Comparison of ENCODE assay signal across 12 cellular contexts in the genomic region with DNA sequence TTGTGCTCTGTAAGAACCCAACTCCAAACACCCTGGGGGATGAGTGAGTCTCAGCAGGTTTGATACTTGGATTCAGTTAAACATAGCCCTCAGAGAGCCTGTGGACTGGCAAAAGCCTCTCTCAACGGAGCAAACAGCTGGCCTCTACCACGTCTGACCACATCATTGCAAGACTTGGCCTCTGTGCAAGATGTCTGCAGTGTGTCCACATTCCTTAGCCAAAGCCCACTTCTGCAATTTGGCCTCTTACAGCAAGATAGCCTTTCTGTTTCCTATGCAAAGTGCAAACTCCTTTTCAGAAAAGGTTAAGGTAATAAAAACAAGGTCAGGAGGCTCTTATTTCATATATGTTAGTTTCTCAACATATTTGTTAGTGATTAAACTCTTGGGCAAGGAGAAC. TPM values are rescaled to one million over a fixed set of nuclear protein-coding genes. Genes with fewer than 3 reads are reported as not detected.
DNase-seq lines count a peak whose midpoint lies in the region; ATAC-seq and TF ChIP-seq lines count a peak whose summit lies in the region.
"Had no signal": no experiment of that assay in that cellular context is flagged by ENCODE, and none has a peak within 500 bp of the region (broad histone marks: within the 10 kb centered on the region; RNA-seq: fewer than 3 reads in every experiment).

No MANE protein-coding gene starts in this region.

- no peak overlapping the region for H3K9ac ChIP-seq in smooth muscle cell (ENCODE audit: low read depth)

- peaks cover 32% of the 10 kb centered on the region for H4K20me1 ChIP-seq in smooth muscle cell (ENCODE audit: low read depth)

- TF ChIP-seq CTCF in HL-60 (IDR thresholded peaks at IDR 0.05; ENCODE audit: insufficient read depth, low read length), result no peak
- no peak for TF ChIP-seq CTCF in adrenal gland (IDR thresholded peaks at IDR 0.05)
- no peak for TF ChIP-seq CTCF in heart right ventricle (IDR thresholded peaks at IDR 0.05)
- no peak for TF ChIP-seq CTCF in smooth muscle cell (IDR thresholded peaks at IDR 0.05; ENCODE audit: borderline replicate concordance, insufficient read depth, poor library complexity, severe bottlenecking)
- TF ChIP-seq CTCF in activated CD8-positive, alpha-beta T cell treated with anti-CD3 and anti-CD28 coated beads for 36 hours (IDR thresholded peaks at IDR 0.05), result no peak
- TF ChIP-seq CTCF in WERI-Rb-1 (IDR thresholded peaks at IDR 0.05; ENCODE audit: low read depth, low read length), result no peak

- intact Hi-C loops in adrenal gland (cut with DNase I), result no loop called here
- intact Hi-C loops in heart right ventricle (cut with DNase I), result no loop called here
- intact Hi-C loops in activated CD8-positive, alpha-beta T cell treated with anti-CD3 and anti-CD28 coated beads for 36 hours (cut with micrococcal nuclease), result no loop called here

- peak overlapping the region; percentile 62 for H3K27ac ChIP-seq in HL-60 (replicated peaks)
- H3K27ac ChIP-seq in adrenal gland, result no peak overlapping the region
- peak overlapping the region in 2 of 10 donors; percentile 7 to 32 for H3K27ac ChIP-seq in heart right ventricle
- peak overlapping the region; percentile 9 for H3K27ac ChIP-seq in smooth muscle cell (ENCODE audit: low read depth)
- H3K27ac ChIP-seq in WERI-Rb-1, result no peak overlapping the region

- ATAC-seq in heart right ventricle, result peak; percentile 33 to 87 (median 72)
- no peak for ATAC-seq in HG02970 (IDR thresholded peaks at IDR 0.05; ENCODE audit: low FRiP score, unreplicated experiment)
- no peak for ATAC-seq in activated CD8-positive, alpha-beta T cell treated with anti-CD3 and anti-CD28 coated beads for 36 hours

- peak overlapping the region; percentile 34 for H3K4me2 ChIP-seq in smooth muscle cell

- no peaks in the 10 kb centered on the region for H3K4me1 Mint-ChIP-seq in activated CD8-positive, alpha-beta T cell treated with anti-CD3 and anti-CD28 coated beads for 36 hours (ENCODE audit: low read depth)
- no peaks in the 10 kb centered on the region for H3K4me1 Mint-ChIP-seq in activated T-cell treated with anti-CD3 and anti-CD28 coated beads, Interleukin-2, amount 50 U/mL, for 24 hours (ENCODE audit: low read depth)

- H3K9me3 Mint-ChIP-seq in activated CD8-positive, alpha-beta T cell treated with anti-CD3 and anti-CD28 coated beads for 36 hours, result no peaks in the 10 kb centered on the region
- H3K9me3 Mint-ChIP-seq in activated T-cell treated with anti-CD3 and anti-CD28 coated beads, Interleukin-2, amount 50 U/mL, for 24 hours, result no peaks in the 10 kb centered on the region
- H3K9me3 Mint-ChIP-seq: dendritic cell treated with granulocyte-macrophage colony-stimulating factor and Interleukin-4, amounts not matched to agents 40 ng/mL and 50 ng/mL, for 4 days had no signal

- H3K4me3 Mint-ChIP-seq in activated CD8-positive, alpha-beta T cell treated with anti-CD3 and anti-CD28 coated beads for 36 hours, result no peak overlapping the region
- H3K4me3 Mint-ChIP-seq in activated T-cell treated with anti-CD3 and anti-CD28 coated beads, Interleukin-2, amount 50 U/mL, for 24 hours, result no peak overlapping the region
- H3K4me3 Mint-ChIP-seq: dendritic cell treated with granulocyte-macrophage colony-stimulating factor and Interleukin-4, amounts not matched to agents 40 ng/mL and 50 ng/mL, for 4 days had no signal

- no peak overlapping the region for H2AFZ ChIP-seq in smooth muscle cell (ENCODE audit: low read depth)

- H3F3A ChIP-seq in smooth muscle cell (ENCODE audit: low read depth), result no peaks in the 10 kb centered on the region

- H3K9me3 ChIP-seq in adrenal gland (replicated peaks in 1 of 3) (no peaks in the 10 kb centered on the region), heart right ventricle (no peaks in the 10 kb centered on the region), smooth muscle cell (replicated peaks; ENCODE audit: low read depth) (no peaks in the 10 kb centered on the region), WERI-Rb-1 (ENCODE audit: severe bottlenecking) (no peaks in the 10 kb centered on the region)

- H3K27ac Mint-ChIP-seq in activated CD8-positive, alpha-beta T cell treated with anti-CD3 and anti-CD28 coated beads for 36 hours, result no peak overlapping the region
- H3K27ac Mint-ChIP-seq in activated T-cell treated with anti-CD3 and anti-CD28 coated beads, Interleukin-2, amount 50 U/mL, for 24 hours, result no peak overlapping the region
- H3K27ac Mint-ChIP-seq: dendritic cell treated with granulocyte-macrophage colony-stimulating factor and Interleukin-4, amounts not matched to agents 40 ng/mL and 50 ng/mL, for 4 days had no signal

- H3K36me3 ChIP-seq in adrenal gland (replicated peaks in 1 of 2) (no peaks in the 10 kb centered on the region), heart right ventricle (peaks cover 0 to 4% (median 0%) of the 10 kb centered on the region in 9 donors), smooth muscle cell (ENCODE audit: low read depth) (peaks cover 6% of the 10 kb centered on the region), WERI-Rb-1 (no peaks in the 10 kb centered on the region)

- no peak for TF ChIP-seq POLR2A in adrenal gland (IDR thresholded peaks at IDR 0.05)

- peaks cover 82% of the 10 kb centered on the region for H3K79me2 ChIP-seq in smooth muscle cell (ENCODE audit: low read depth)

- H3K36me3 Mint-ChIP-seq in activated CD8-positive, alpha-beta T cell treated with anti-CD3 and anti-CD28 coated beads for 36 hours (ENCODE audit: low read depth), result no peaks in the 10 kb centered on the region
- H3K36me3 Mint-ChIP-seq in activated T-cell treated with anti-CD3 and anti-CD28 coated beads, Interleukin-2, amount 50 U/mL, for 24 hours (ENCODE audit: low read depth), result no peaks in the 10 kb centered on the region

- WGBS in adrenal gland, 4 donors, result 43 to 57% (median 51%) methylated on average over 2 of the region's 2 CpGs
- WGBS in heart right ventricle, 2 donors, result 31 to 44% methylated on average over 2 of the region's 2 CpGs
- WGBS in smooth muscle cell (ENCODE audit: low lambda C conversion rate), result 32% methylated on average over 2 of the region's 2 CpGs

- H3K27me3 ChIP-seq in HL-60 (ENCODE audit: insufficient read depth, poor library complexity, severe bottlenecking) (no peaks in the 10 kb centered on the region), adrenal gland (no peaks in the 10 kb centered on the region), heart right ventricle (no peaks in the 10 kb centered on the region), smooth muscle cell (ENCODE audit: low read depth) (no peaks in the 10 kb centered on the region), WERI-Rb-1 (ENCODE audit: insufficient read depth, low read depth, severe bottlenecking) (no peaks in the 10 kb centered on the region)

- POLR2A ChIA-PET in activated CD8-positive, alpha-beta T cell treated with anti-CD3 and anti-CD28 coated beads for 36 hours (lab: Charles Lee), result no interaction called here

- peak; percentile 27 to 86 for DNase-seq in HL-60 (ENCODE audit: low read depth in 1 of 2, low spot score in 1 of 2)
- DNase-seq in adrenal gland, result peak in 5 of 7 donors; percentile 25 to 67 (median 38)
- peak in 1 of 2 donors; percentile 25 for DNase-seq in heart right ventricle
- no peak for DNase-seq in smooth muscle cell (lab: John Stamatoyannopoulos, UW; ENCODE audit: unreplicated experiment)
- DNase-seq in activated CD8-positive, alpha-beta T cell treated with anti-CD3 and anti-CD28 coated beads for 36 hours, result no peak
- no peak for DNase-seq in activated T-cell treated with anti-CD3 and anti-CD28 coated beads, Interleukin-2, amount 50 U/mL, for 24 hours
- DNase-seq in WERI-Rb-1, result no peak
- DNase-seq: DND-41, NCI-H774, T-helper 9 cell had no signal

- H3K4me1 ChIP-seq in adrenal gland (replicated peaks in 1 of 2) (peaks cover 0 to 12% of the 10 kb centered on the region in 2 donors), heart right ventricle (peaks cover 0 to 35% (median 21%) of the 10 kb centered on the region in 9 donors), smooth muscle cell (ENCODE audit: low read depth) (no peaks in the 10 kb centered on the region)

- CTCF ChIA-PET in activated CD8-positive, alpha-beta T cell treated with anti-CD3 and anti-CD28 coated beads for 36 hours (lab: Charles Lee), result no interaction called here

- no peak overlapping the region for H3K4me3 ChIP-seq in HL-60 (replicated peaks; ENCODE audit: insufficient read depth, low read length)
- no peak overlapping the region for H3K4me3 ChIP-seq in adrenal gland
- H3K4me3 ChIP-seq in heart right ventricle, result no peak overlapping the region
- H3K4me3 ChIP-seq in smooth muscle cell, result no peak overlapping the region
- H3K4me3 ChIP-seq in WERI-Rb-1 (ENCODE audit: low read depth, low read length), result no peak overlapping the region

- H3K27me3 Mint-ChIP-seq in activated CD8-positive, alpha-beta T cell treated with anti-CD3 and anti-CD28 coated beads for 36 hours, result peaks cover 1% of the 10 kb centered on the region
- H3K27me3 Mint-ChIP-seq in activated T-cell treated with anti-CD3 and anti-CD28 coated beads, Interleukin-2, amount 50 U/mL, for 24 hours, result no peaks in the 10 kb centered on the region
- H3K27me3 Mint-ChIP-seq: dendritic cell treated with granulocyte-macrophage colony-stimulating factor and Interleukin-4, amounts not matched to agents 40 ng/mL and 50 ng/mL, for 4 days had no signal

RNA-seq across cellular contexts. Expression of a gene that starts 27.9 kb away (rescaled TPM):
- 10 to 100 TPM; 30.2 to 84.6 (median 58.5) TPM for total RNA-seq in adrenal gland
- 10 to 100 TPM in 2 of 3 donors, 1 to 10 TPM in 1; 5.6 to 15.3 (median 12.3) TPM for polyA plus RNA-seq in adrenal gland
- 100 to 1,000 TPM in 1 of 10 donors, 10 to 100 TPM in 9; 18.4 to 116 (median 32.9) TPM for total RNA-seq in heart right ventricle
- 10 to 100 TPM in 1 of 2 donors, 1 to 10 TPM in 1; 7.0 to 31.8 TPM for polyA plus RNA-seq in heart right ventricle
- 330 and 455 TPM in 2 replicates for total RNA-seq in smooth muscle cell
- polyA plus RNA-seq in smooth muscle cell, result 97.3 and 137 TPM in 2 replicates
- total RNA-seq in activated CD8-positive, alpha-beta T cell treated with anti-CD3 and anti-CD28 coated beads for 36 hours, result under 1 TPM; 0.38 to 0.49 TPM

Comparison
In these comparisons a context has a peak if more than half of its experiments do, and no peak if none do; other contexts are left out.
1. DNase-seq: peak in HL-60 (2 of 2) and adrenal gland (5 of 7); none in smooth muscle cell (single experiment), activated CD8-positive, alpha-beta T cell treated with anti-CD3 and anti-CD28 coated beads for 36 hours (single experiment), activated T-cell treated with anti-CD3 and anti-CD28 coated beads, Interleukin-2, amount 50 U/mL, for 24 hours (single experiment) and WERI-Rb-1 (single experiment).
2. H3K27ac ChIP-seq: peak in HL-60 (single experiment) and smooth muscle cell (single experiment); none in adrenal gland (0 of 5) and WERI-Rb-1 (single experiment).
3. ATAC-seq: peak in heart right ventricle (8 of 8); none in HG02970 (single experiment) and activated CD8-positive, alpha-beta T cell treated with anti-CD3 and anti-CD28 coated beads for 36 hours (single experiment).
4. RNA of a gene that starts 27.9 kb away (total RNA-seq): 330 to 455 TPM in smooth muscle cell, 30.2 to 84.6 TPM in adrenal gland and 18.4 to 116 TPM in heart right ventricle; 0.38 to 0.49 TPM in activated CD8-positive, alpha-beta T cell treated with anti-CD3 and anti-CD28 coated beads for 36 hours; every median in the first group is over 10 times any median in the second.